Comparison of ENCODE assay signal across 1 cellular context in the genomic region with DNA sequence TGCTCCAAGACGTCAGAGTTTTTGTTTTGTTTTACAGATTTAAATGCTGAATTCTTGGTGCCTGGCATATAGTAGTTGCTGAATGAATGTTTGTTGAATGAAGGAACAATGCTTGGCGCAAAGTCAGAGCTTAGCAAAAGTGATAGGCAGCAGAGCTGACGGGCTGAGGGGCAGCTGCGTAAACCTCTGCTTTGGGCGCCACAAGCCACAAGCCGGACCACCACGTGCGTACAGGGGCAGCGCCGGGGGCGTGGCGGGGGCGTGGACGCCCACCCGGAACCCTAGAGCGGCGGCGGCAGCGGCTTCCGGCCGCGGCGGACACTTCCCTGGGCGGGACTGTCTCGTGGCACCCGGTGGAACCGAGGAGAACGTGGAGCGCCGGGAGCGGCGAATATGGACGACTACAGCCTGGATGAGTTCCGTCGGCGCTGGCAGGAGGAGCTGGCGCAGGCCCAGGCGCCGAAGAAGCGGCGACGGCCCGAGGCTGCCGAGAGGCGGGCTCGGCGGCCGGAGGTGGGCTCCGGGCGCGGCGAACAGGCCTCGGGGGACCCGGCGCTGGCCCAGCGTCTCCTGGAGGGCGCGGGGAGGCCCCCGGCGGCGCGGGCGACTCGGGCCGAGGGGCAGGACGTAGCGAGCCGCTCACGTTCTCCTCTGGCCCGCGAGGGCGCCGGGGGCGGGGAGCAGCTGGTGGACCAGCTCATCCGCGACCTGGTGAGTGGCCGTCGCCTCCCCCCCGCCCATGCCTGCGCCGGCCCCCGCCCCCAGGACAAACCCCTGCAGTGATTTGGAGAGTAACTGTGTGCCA.
TF ChIP-seq lines count a peak whose summit lies in the region.

A gene with protein sequence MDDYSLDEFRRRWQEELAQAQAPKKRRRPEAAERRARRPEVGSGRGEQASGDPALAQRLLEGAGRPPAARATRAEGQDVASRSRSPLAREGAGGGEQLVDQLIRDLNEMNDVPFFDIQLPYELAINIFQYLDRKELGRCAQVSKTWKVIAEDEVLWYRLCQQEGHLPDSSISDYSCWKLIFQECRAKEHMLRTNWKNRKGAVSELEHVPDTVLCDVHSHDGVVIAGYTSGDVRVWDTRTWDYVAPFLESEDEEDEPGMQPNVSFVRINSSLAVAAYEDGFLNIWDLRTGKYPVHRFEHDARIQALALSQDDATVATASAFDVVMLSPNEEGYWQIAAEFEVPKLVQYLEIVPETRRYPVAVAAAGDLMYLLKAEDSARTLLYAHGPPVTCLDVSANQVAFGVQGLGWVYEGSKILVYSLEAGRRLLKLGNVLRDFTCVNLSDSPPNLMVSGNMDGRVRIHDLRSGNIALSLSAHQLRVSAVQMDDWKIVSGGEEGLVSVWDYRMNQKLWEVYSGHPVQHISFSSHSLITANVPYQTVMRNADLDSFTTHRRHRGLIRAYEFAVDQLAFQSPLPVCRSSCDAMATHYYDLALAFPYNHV (plus strand): TSS at position 306 of the 805 bp plus-strand sequence. CDS start 88 bp downstream, at position 394.

TF ChIP-seq in HepG2, 621 proteins besides CTCF, POLR2A, EP300 and RAD21 (continued from another document and continues in another):
- TF ChIP-seq, protein P1, sequence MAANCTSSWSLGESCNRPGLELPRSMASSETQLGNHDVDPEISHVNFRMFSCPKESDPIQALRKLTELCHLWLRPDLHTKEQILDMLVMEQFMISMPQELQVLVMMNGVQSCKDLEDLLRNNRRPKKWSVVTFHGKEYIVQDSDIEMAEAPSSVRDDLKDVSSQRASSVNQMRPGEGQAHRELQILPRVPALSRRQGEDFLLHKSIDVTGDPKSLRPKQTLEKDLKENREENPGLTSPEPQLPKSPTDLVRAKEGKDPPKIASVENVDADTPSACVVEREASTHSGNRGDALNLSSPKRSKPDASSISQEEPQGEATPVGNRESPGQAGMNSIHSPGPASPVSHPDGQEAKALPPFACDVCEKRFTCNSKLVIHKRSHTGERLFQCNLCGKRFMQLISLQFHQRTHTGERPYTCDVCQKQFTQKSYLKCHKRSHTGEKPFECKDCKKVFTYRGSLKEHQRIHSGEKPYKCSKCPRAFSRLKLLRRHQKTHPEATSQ (CRISPR knock-in tag; IDR thresholded peaks at IDR 0.05; ENCODE audit: borderline replicate concordance), result peak; percentile 68; the same call in 1 of the 2 replicates
- TF ChIP-seq ZNF333 (CRISPR knock-in tag; IDR thresholded peaks at IDR 0.05; ENCODE audit: borderline replicate concordance), result no peak
- TF ChIP-seq MXD4 (CRISPR knock-in tag; IDR thresholded peaks at IDR 0.05), result peak; percentile 99
- TF ChIP-seq ZNF207 (IDR thresholded peaks at IDR 0.05; ENCODE audit: borderline replicate concordance), result no peak
- TF ChIP-seq SALL2 (CRISPR knock-in tag; IDR thresholded peaks at IDR 0.05), result peak; percentile 93
- TF ChIP-seq ZNF562 (CRISPR knock-in tag; IDR thresholded peaks at IDR 0.05; ENCODE audit: borderline replicate concordance), result no peak
- peak; percentile 98 for TF ChIP-seq GABPB1 (CRISPR knock-in tag; IDR thresholded peaks at IDR 0.05)
- TF ChIP-seq, protein P2, sequence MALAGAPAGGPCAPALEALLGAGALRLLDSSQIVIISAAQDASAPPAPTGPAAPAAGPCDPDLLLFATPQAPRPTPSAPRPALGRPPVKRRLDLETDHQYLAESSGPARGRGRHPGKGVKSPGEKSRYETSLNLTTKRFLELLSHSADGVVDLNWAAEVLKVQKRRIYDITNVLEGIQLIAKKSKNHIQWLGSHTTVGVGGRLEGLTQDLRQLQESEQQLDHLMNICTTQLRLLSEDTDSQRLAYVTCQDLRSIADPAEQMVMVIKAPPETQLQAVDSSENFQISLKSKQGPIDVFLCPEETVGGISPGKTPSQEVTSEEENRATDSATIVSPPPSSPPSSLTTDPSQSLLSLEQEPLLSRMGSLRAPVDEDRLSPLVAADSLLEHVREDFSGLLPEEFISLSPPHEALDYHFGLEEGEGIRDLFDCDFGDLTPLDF (CRISPR knock-in tag; IDR thresholded peaks at IDR 0.05), result peak; percentile 64; the same call in 1 of the 2 replicates
- no peak for TF ChIP-seq ZNF841 (CRISPR knock-in tag; IDR thresholded peaks at IDR 0.05; ENCODE audit: borderline replicate concordance)
- TF ChIP-seq ZNF225 (CRISPR knock-in tag; IDR thresholded peaks at IDR 0.05), result peak; percentile 84
- 0 out of 2 replicates have a peak, but pooled peaks have one; percentile 69 for TF ChIP-seq MAF1 (CRISPR knock-in tag; IDR thresholded peaks at IDR 0.05; ENCODE audit: borderline replicate concordance)
- peak; percentile 81; the same call in 1 of the 2 replicates for TF ChIP-seq ZNF766 (CRISPR knock-in tag; IDR thresholded peaks at IDR 0.05; ENCODE audit: borderline replicate concordance)
- TF ChIP-seq SRF (IDR thresholded peaks at IDR 0.05; ENCODE audit: low read depth, low read length), result no peak
- no peak for TF ChIP-seq TAF15 (IDR thresholded peaks at IDR 0.05; ENCODE audit: low read depth, low read length, poor library complexity, severe bottlenecking)
- TF ChIP-seq NFIB (CRISPR knock-in tag; IDR thresholded peaks at IDR 0.05; ENCODE audit: borderline replicate concordance), result no peak
- TF ChIP-seq, protein P3, sequence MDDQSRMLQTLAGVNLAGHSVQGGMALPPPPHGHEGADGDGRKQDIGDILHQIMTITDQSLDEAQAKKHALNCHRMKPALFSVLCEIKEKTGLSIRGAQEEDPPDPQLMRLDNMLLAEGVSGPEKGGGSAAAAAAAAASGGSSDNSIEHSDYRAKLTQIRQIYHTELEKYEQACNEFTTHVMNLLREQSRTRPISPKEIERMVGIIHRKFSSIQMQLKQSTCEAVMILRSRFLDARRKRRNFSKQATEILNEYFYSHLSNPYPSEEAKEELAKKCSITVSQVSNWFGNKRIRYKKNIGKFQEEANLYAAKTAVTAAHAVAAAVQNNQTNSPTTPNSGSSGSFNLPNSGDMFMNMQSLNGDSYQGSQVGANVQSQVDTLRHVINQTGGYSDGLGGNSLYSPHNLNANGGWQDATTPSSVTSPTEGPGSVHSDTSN (CRISPR knock-in tag; IDR thresholded peaks at IDR 0.05; ENCODE audit: borderline replicate concordance), result no peak
- TF ChIP-seq RBM39 (IDR thresholded peaks at IDR 0.05; ENCODE audit: low read depth, low read length, poor library complexity, severe bottlenecking), result peak; percentile 75
- TF ChIP-seq, protein P4, sequence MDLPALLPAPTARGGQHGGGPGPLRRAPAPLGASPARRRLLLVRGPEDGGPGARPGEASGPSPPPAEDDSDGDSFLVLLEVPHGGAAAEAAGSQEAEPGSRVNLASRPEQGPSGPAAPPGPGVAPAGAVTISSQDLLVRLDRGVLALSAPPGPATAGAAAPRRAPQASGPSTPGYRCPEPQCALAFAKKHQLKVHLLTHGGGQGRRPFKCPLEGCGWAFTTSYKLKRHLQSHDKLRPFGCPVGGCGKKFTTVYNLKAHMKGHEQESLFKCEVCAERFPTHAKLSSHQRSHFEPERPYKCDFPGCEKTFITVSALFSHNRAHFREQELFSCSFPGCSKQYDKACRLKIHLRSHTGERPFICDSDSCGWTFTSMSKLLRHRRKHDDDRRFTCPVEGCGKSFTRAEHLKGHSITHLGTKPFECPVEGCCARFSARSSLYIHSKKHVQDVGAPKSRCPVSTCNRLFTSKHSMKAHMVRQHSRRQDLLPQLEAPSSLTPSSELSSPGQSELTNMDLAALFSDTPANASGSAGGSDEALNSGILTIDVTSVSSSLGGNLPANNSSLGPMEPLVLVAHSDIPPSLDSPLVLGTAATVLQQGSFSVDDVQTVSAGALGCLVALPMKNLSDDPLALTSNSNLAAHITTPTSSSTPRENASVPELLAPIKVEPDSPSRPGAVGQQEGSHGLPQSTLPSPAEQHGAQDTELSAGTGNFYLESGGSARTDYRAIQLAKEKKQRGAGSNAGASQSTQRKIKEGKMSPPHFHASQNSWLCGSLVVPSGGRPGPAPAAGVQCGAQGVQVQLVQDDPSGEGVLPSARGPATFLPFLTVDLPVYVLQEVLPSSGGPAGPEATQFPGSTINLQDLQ (CRISPR knock-in tag; IDR thresholded peaks at IDR 0.05), result no peak
- TF ChIP-seq IRF2 (CRISPR knock-in tag; IDR thresholded peaks at IDR 0.05), result peak; percentile 44; the same call in 1 of the 2 replicates
- 0 out of 2 replicates have a peak, but pooled peaks have one; percentile 82 for TF ChIP-seq ZNF230 (CRISPR knock-in tag; IDR thresholded peaks at IDR 0.05)
- 0 out of 2 replicates have a peak, but pooled peaks have one; percentile 45 for TF ChIP-seq TP53 (CRISPR knock-in tag; conservative IDR thresholded peaks at IDR 0.05)
- TF ChIP-seq HDAC2 (CRISPR knock-in tag; IDR thresholded peaks at IDR 0.05), result peak; percentile 71
- TF ChIP-seq, protein P5, sequence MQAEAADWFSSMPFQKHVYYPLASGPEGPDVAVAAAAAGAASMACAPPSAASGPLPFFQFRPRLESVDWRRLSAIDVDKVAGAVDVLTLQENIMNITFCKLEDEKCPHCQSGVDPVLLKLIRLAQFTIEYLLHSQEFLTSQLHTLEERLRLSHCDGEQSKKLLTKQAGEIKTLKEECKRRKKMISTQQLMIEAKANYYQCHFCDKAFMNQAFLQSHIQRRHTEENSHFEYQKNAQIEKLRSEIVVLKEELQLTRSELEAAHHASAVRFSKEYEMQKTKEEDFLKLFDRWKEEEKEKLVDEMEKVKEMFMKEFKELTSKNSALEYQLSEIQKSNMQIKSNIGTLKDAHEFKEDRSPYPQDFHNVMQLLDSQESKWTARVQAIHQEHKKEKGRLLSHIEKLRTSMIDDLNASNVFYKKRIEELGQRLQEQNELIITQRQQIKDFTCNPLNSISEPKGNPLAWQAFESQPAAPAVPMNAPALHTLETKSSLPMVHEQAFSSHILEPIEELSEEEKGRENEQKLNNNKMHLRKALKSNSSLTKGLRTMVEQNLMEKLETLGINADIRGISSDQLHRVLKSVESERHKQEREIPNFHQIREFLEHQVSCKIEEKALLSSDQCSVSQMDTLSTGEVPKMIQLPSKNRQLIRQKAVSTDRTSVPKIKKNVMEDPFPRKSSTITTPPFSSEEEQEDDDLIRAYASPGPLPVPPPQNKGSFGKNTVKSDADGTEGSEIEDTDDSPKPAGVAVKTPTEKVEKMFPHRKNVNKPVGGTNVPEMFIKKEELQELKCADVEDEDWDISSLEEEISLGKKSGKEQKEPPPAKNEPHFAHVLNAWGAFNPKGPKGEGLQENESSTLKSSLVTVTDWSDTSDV (CRISPR knock-in tag; IDR thresholded peaks at IDR 0.05), result no peak
- TF ChIP-seq, protein P6, sequence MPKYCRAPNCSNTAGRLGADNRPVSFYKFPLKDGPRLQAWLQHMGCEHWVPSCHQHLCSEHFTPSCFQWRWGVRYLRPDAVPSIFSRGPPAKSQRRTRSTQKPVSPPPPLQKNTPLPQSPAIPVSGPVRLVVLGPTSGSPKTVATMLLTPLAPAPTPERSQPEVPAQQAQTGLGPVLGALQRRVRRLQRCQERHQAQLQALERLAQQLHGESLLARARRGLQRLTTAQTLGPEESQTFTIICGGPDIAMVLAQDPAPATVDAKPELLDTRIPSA (CRISPR knock-in tag; IDR thresholded peaks at IDR 0.05; ENCODE audit: borderline replicate concordance), result 0 out of 2 replicates have a peak, but pooled peaks have one; percentile 32
- TF ChIP-seq, protein P7, sequence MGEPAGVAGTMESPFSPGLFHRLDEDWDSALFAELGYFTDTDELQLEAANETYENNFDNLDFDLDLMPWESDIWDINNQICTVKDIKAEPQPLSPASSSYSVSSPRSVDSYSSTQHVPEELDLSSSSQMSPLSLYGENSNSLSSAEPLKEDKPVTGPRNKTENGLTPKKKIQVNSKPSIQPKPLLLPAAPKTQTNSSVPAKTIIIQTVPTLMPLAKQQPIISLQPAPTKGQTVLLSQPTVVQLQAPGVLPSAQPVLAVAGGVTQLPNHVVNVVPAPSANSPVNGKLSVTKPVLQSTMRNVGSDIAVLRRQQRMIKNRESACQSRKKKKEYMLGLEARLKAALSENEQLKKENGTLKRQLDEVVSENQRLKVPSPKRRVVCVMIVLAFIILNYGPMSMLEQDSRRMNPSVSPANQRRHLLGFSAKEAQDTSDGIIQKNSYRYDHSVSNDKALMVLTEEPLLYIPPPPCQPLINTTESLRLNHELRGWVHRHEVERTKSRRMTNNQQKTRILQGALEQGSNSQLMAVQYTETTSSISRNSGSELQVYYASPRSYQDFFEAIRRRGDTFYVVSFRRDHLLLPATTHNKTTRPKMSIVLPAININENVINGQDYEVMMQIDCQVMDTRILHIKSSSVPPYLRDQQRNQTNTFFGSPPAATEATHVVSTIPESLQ (CRISPR knock-in tag; conservative IDR thresholded peaks at IDR 0.05), result no peak
- no peak for TF ChIP-seq ZNF644 (CRISPR knock-in tag; IDR thresholded peaks at IDR 0.05; ENCODE audit: low read depth)
- TF ChIP-seq ZNF232 (CRISPR knock-in tag; IDR thresholded peaks at IDR 0.05; ENCODE audit: borderline replicate concordance), result peak; percentile 32; the same call in 1 of the 2 replicates
- no peak for TF ChIP-seq ZNF891 (CRISPR knock-in tag; IDR thresholded peaks at IDR 0.05)
- TF ChIP-seq MTA3 (CRISPR knock-in tag; IDR thresholded peaks at IDR 0.05), result no peak
- TF ChIP-seq RCOR2 (CRISPR knock-in tag; IDR thresholded peaks at IDR 0.05), result no peak
- no peak for TF ChIP-seq ZNF879 (CRISPR knock-in tag; IDR thresholded peaks at IDR 0.05)
- TF ChIP-seq TBX3 (IDR thresholded peaks at IDR 0.05; ENCODE audit: borderline replicate concordance), result no peak
- no peak for TF ChIP-seq JUN (CRISPR knock-in tag; IDR thresholded peaks at IDR 0.05)
- TF ChIP-seq ELF1 (CRISPR knock-in tag; IDR thresholded peaks at IDR 0.05), result 0 out of 2 replicates have a peak, but pooled peaks have one; percentile 46
- TF ChIP-seq, protein P8, sequence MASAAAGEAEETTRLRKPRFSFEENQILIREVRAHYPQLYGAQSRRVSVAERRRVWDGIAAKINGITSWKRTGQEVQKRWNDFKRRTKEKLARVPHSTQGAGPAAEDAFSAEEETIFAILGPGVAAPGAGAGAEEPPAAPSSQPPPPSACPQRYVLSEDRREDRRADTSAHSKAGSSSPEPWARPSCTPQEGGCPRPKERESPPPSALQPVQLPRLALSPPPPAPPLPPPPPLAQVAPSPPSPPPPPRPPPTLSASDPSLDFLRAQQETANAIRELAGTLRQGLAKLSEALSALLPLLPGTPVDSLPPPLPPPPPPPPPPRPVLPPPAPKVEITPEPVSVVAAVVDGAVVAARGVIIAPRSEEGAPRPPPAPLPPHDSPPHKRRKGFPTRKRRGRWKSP (CRISPR knock-in tag; IDR thresholded peaks at IDR 0.05), result peak; percentile 69
- TF ChIP-seq, protein P9, sequence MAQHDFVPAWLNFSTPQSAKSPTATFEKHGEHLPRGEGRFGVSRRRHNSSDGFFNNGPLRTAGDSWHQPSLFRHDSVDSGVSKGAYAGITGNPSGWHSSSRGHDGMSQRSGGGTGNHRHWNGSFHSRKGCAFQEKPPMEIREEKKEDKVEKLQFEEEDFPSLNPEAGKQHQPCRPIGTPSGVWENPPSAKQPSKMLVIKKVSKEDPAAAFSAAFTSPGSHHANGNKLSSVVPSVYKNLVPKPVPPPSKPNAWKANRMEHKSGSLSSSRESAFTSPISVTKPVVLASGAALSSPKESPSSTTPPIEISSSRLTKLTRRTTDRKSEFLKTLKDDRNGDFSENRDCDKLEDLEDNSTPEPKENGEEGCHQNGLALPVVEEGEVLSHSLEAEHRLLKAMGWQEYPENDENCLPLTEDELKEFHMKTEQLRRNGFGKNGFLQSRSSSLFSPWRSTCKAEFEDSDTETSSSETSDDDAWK (CRISPR knock-in tag; IDR thresholded peaks at IDR 0.05), result no peak
- TF ChIP-seq BCL6 (CRISPR knock-in tag; IDR thresholded peaks at IDR 0.05), result no peak
- peak; percentile 78; the same call in 1 of the 2 replicates for TF ChIP-seq NFKB2 (CRISPR knock-in tag; IDR thresholded peaks at IDR 0.05; ENCODE audit: borderline replicate concordance)
- peak; percentile 55; the same call in 1 of the 2 replicates for TF ChIP-seq MEIS2 (CRISPR knock-in tag; IDR thresholded peaks at IDR 0.05)
